In genomic region chr6:1313755-1314503, GRCh38 we compare ENCODE assay signal across 8 cellular contexts. TPM values are rescaled to one million over a fixed set of nuclear protein-coding genes. Genes with fewer than 3 reads are reported as not detected.
DNase-seq lines count a peak whose midpoint lies in the region; ATAC-seq, FAIRE-seq and TF ChIP-seq lines count a peak whose summit lies in the region.

No MANE protein-coding gene starts in this region.

- no peak for TF ChIP-seq RAD21 in neural cell (conservative IDR thresholded peaks at IDR 0.05)

- H3F3A ChIP-seq in neural cell (ENCODE audit: insufficient read depth, low read length, poor library complexity, severe bottlenecking), result no peaks in the 10 kb centered on the region

- DNase-seq in ELR (ENCODE audit: low read depth) (peak; percentile 57), NCI-H1105 (lab: John Stamatoyannopoulos, UW) (peak; percentile 37), GM19239 (ENCODE audit: insufficient read length, low spot score) (no peak), posterior vena cava (ENCODE audit: low spot score) (no peak)

- H3K27me3 ChIP-seq in duodenal mucosa (ENCODE audit: control insufficient read depth in 1 of 2, insufficient read depth in 2 of 2, low read length in 2 of 2), result peaks cover 4 to 7% of the 10 kb centered on the region in 2 donors
- peaks cover 73% of the 10 kb centered on the region for H3K27me3 ChIP-seq in neural cell (ENCODE audit: insufficient read depth, low read depth, low read length)

- no peak for TF ChIP-seq EP300 in neural cell (conservative IDR thresholded peaks at IDR 0.05; ENCODE audit: poor library complexity, severe bottlenecking)

- intact Hi-C loops in posterior vena cava (cut with DNase I), result no loop called here

- H3K4me3 ChIP-seq in duodenal mucosa (ENCODE audit: low read depth in 1 of 2, low read length in 2 of 2) (peak overlapping the region; percentile 46 to 73), neural cell (ENCODE audit: low read length) (peak overlapping the region; percentile 40)

- H3K9ac ChIP-seq in duodenal mucosa (ENCODE audit: low read depth in 1 of 2, low read length in 2 of 2) (peak overlapping the region in 1 of 2 donors; percentile 2), neural cell (ENCODE audit: low read length) (no peak overlapping the region)

- no peaks in the 10 kb centered on the region for H4K20me1 ChIP-seq in neural cell (ENCODE audit: insufficient read depth)

- no peaks in the 10 kb centered on the region for H3K9me3 ChIP-seq in duodenal mucosa (ENCODE audit: control insufficient read depth in 1 of 2, low read length in 2 of 2)
- H3K9me3 ChIP-seq in neural cell (ENCODE audit: low read length), result no peaks in the 10 kb centered on the region

- H3K79me2 ChIP-seq in neural cell (replicated peaks; ENCODE audit: insufficient read depth, low read length), result no peaks in the 10 kb centered on the region

- H3K36me3 ChIP-seq in duodenal mucosa (ENCODE audit: control insufficient read depth in 1 of 2, insufficient read depth in 2 of 2, low read length in 2 of 2) (no peaks in the 10 kb centered on the region), neural cell (ENCODE audit: insufficient read depth, low read length) (no peaks in the 10 kb centered on the region)

- H3K4me1 ChIP-seq in duodenal mucosa (ENCODE audit: control insufficient read depth in 1 of 2, insufficient read depth in 2 of 2, low read length in 2 of 2), result peaks cover 28 to 32% of the 10 kb centered on the region in 2 donors

- no peak overlapping the region for H2AFZ ChIP-seq in neural cell (ENCODE audit: low read depth, low read length)

- H3K4me2 ChIP-seq in neural cell (ENCODE audit: low read length), result no peak overlapping the region

- TF ChIP-seq CTCF in neural cell (IDR thresholded peaks at IDR 0.05; ENCODE audit: poor library complexity, severe bottlenecking), result peak; percentile 61

- FAIRE-seq in GM19239 (lab: Jason Lieb, UNC), result no peak

- ATAC-seq in GM18502 (IDR thresholded peaks at IDR 0.05; ENCODE audit: poor library complexity, unreplicated experiment) (no peak), GM18519 (IDR thresholded peaks at IDR 0.05; ENCODE audit: low FRiP score, unreplicated experiment) (no peak)

- no peak overlapping the region for H3K27ac ChIP-seq in duodenal mucosa (ENCODE audit: low read depth, low read length)
- no peak overlapping the region for H3K27ac ChIP-seq in neural cell (ENCODE audit: low read length)

- H3K9me2 ChIP-seq in neural cell (ENCODE audit: insufficient read depth, low read length), result no peaks in the 10 kb centered on the region

TF ChIP-seq in neural cell, 6 proteins besides CTCF, POLR2A, EP300 and RAD21:
- TF ChIP-seq EZH2 (IDR thresholded peaks at IDR 0.05; ENCODE audit: borderline replicate concordance, insufficient read depth, low read length, poor library complexity, severe bottlenecking), result peak; percentile 61
- no peak for TF ChIP-seq POLR2AphosphoS5 (IDR thresholded peaks at IDR 0.05)

RNA-seq across cellular contexts. Expression of gene FOXQ1, which starts 2.0 kb away (rescaled TPM):
- polyA plus RNA-seq in neural cell, result not detected in 2 replicates
- not detected in 2 replicates for polyA minus RNA-seq in neural cell
- not detected for total RNA-seq in posterior vena cava

Comparison
In these comparisons a context has a peak if more than half of its experiments do, and no peak if none do; other contexts are left out.
1. DNase-seq: peak in ELR (single experiment) and NCI-H1105 (single experiment); none in GM19239 (single experiment) and posterior vena cava (single experiment).